14 cellular contexts compared by ENCODE assay signal in genomic region chr1:45507893-45508292, GRCh38. TPM values are rescaled to one million over a fixed set of nuclear protein-coding genes. Genes with fewer than 3 reads are reported as not detected.
A peak's percentile ranks its signal among the peaks of the same experiment; 100 is the strongest.
DNase-seq lines count a peak whose midpoint lies in the region; ATAC-seq, FAIRE-seq and TF ChIP-seq lines count a peak whose summit lies in the region.
"Had no signal": no experiment of that assay in that cellular context is flagged by ENCODE, and none has a peak within 500 bp of the region (broad histone marks: within the 10 kb centered on the region; RNA-seq: fewer than 3 reads in every experiment).

No MANE protein-coding gene starts in this region.

- TF ChIP-seq POLR2A in H54 (IDR thresholded peaks at IDR 0.05; ENCODE audit: low read depth, low read length), result no peak

- CTCF ChIA-PET in activated CD8-positive, alpha-beta T cell treated with anti-CD3 and anti-CD28 coated beads for 36 hours (lab: Charles Lee), result interaction anchor here (0.9 to 3.4 kb wide), 4 partner anchors 11 to 74 kb away, joined by 3 to 10 read pairs (median 4); no protein-coding TSS in a partner anchor
- CTCF ChIA-PET in activated CD8-positive, alpha-beta T cell treated with anti-CD3 and anti-CD28 coated beads, Interleukin-2, amount 10 ng/mL, durations not matched to agents 7 days and 5 days (lab: Charles Lee), result interaction anchor here (1.1 to 2.1 kb wide), 2 partner anchors 15 to 62 kb away, joined by 3 to 7 read pairs; no protein-coding TSS in a partner anchor

- no peaks in the 10 kb centered on the region for H3K9me3 Mint-ChIP-seq in activated CD8-positive, alpha-beta T cell treated with anti-CD3 and anti-CD28 coated beads for 36 hours
- H3K9me3 Mint-ChIP-seq in activated CD8-positive, alpha-beta T cell treated with anti-CD3 and anti-CD28 coated beads, Interleukin-2, amount 10 ng/mL, durations not matched to agents 7 days and 5 days (ENCODE audit: insufficient read depth), result no peaks in the 10 kb centered on the region
- H3K9me3 Mint-ChIP-seq in GM23338 (no peaks in the 10 kb centered on the region), chondrocyte (ENCODE audit: low read depth) (no peaks in the 10 kb centered on the region)
- H3K9me3 Mint-ChIP-seq: activated naive CD4-positive, alpha-beta T cell treated with anti-CD3 and anti-CD28 coated beads, Interleukin-2, amount 50 U/mL, for 72 hours had no signal

- H3K79me2 ChIP-seq in GM23338 (replicated peaks; ENCODE audit: insufficient read depth), result peaks cover 3% of the 10 kb centered on the region

- POLR2A ChIA-PET in activated CD8-positive, alpha-beta T cell treated with anti-CD3 and anti-CD28 coated beads for 36 hours (lab: Charles Lee), result interaction anchor here (0.7 to 7.9 kb wide), 7 partner anchors 9 to 59 kb away, joined by 3 to 63 read pairs (median 4); partner anchors contain the start of genes AKR1A1 and PRDX1
- POLR2A ChIA-PET in activated CD8-positive, alpha-beta T cell treated with anti-CD3 and anti-CD28 coated beads, Interleukin-2, amount 10 ng/mL, durations not matched to agents 7 days and 5 days (lab: Charles Lee), result interaction anchor here (1.0 to 1.2 kb wide), 2 partner anchors 8 to 11 kb away, joined by 3 to 6 read pairs; partner anchors contain the start of genes CCDC163 and MMACHC

- no peaks in the 10 kb centered on the region for H3K9me2 ChIP-seq in GM23338 (ENCODE audit: insufficient read depth)

- no peak for FAIRE-seq in H54 (lab: Jason Lieb, UNC)
- FAIRE-seq: kidney, small intestine had no signal

- intact Hi-C loops in activated CD8-positive, alpha-beta T cell treated with anti-CD3 and anti-CD28 coated beads for 36 hours (cut with micrococcal nuclease), result no loop called here
- intact Hi-C loops in left colon (cut with DNase I, micrococcal nuclease), result no loop called here

- H3K27ac ChIP-seq in GM23338 (ENCODE audit: low read depth), result peak overlapping the region; percentile 86; the same call in 1 of the 2 replicates
- peak overlapping the region; percentile 36 for H3K27ac ChIP-seq in skeletal muscle tissue (ENCODE audit: low read depth, low read length)
- H3K27ac ChIP-seq: WERI-Rb-1 had no signal

- H3K4me1 Mint-ChIP-seq in activated CD8-positive, alpha-beta T cell treated with anti-CD3 and anti-CD28 coated beads for 36 hours (ENCODE audit: low read depth), result peaks cover 4% of the 10 kb centered on the region
- H3K4me1 Mint-ChIP-seq in activated CD8-positive, alpha-beta T cell treated with anti-CD3 and anti-CD28 coated beads, Interleukin-2, amount 10 ng/mL, durations not matched to agents 7 days and 5 days (ENCODE audit: low read depth), result no peaks in the 10 kb centered on the region
- H3K4me1 Mint-ChIP-seq in GM23338, result no peaks in the 10 kb centered on the region
- no peaks in the 10 kb centered on the region for H3K4me1 Mint-ChIP-seq in chondrocyte (ENCODE audit: low read depth)

- no peak for ATAC-seq in activated CD8-positive, alpha-beta T cell treated with anti-CD3 and anti-CD28 coated beads for 36 hours
- no peak for ATAC-seq in activated CD8-positive, alpha-beta T cell treated with anti-CD3 and anti-CD28 coated beads, Interleukin-2, amount 10 ng/mL, durations not matched to agents 7 days and 5 days
- ATAC-seq in GM23338 (no peak), left colon (no peak)

- peaks cover 37% of the 10 kb centered on the region for H4K20me1 ChIP-seq in GM23338 (replicated peaks; ENCODE audit: insufficient read depth)

- no peak for DNase-seq in activated CD8-positive, alpha-beta T cell treated with anti-CD3 and anti-CD28 coated beads for 36 hours
- DNase-seq in activated CD8-positive, alpha-beta T cell treated with anti-CD3 and anti-CD28 coated beads, Interleukin-2, amount 10 ng/mL, durations not matched to agents 7 days and 5 days, result no peak
- DNase-seq in GM23338 (ENCODE audit: low spot score), result no peak
- DNase-seq in chondrocyte (ENCODE audit: low spot score), result no peak
- DNase-seq in H54 (ENCODE audit: insufficient read length, low spot score), result no peak
- no peak for DNase-seq in left colon
- DNase-seq in dermis blood vessel endothelial cell, result no peak
- DNase-seq: kidney, NCI-H1694, NCI-H446 treated with DMSO at 0.1 percent for 48 hours, small intestine, WERI-Rb-1 had no signal

- no peak overlapping the region for H3K4me3 ChIP-seq in GM23338
- H3K4me3 ChIP-seq in skeletal muscle tissue (ENCODE audit: low read length in 3 of 3), result no peak overlapping the region

- H3K4me2 ChIP-seq in GM23338, result no peak overlapping the region

- H3K36me3 ChIP-seq in GM23338 (ENCODE audit: insufficient read depth), result peaks cover 40% of the 10 kb centered on the region
- peaks cover 23 to 51% (median 40%) of the 10 kb centered on the region in 3 donors for H3K36me3 ChIP-seq in skeletal muscle tissue (ENCODE audit: control insufficient read depth in 3 of 3, insufficient read depth in 3 of 3, low read length in 3 of 3)

- peaks cover 33% of the 10 kb centered on the region for H3K36me3 Mint-ChIP-seq in activated CD8-positive, alpha-beta T cell treated with anti-CD3 and anti-CD28 coated beads for 36 hours (ENCODE audit: low read depth)
- H3K36me3 Mint-ChIP-seq in activated CD8-positive, alpha-beta T cell treated with anti-CD3 and anti-CD28 coated beads, Interleukin-2, amount 10 ng/mL, durations not matched to agents 7 days and 5 days (ENCODE audit: low read depth), result peaks cover 43% of the 10 kb centered on the region
- H3K36me3 Mint-ChIP-seq in GM23338 (ENCODE audit: low read depth) (peaks cover 52% of the 10 kb centered on the region), chondrocyte (ENCODE audit: low read depth) (peaks cover 22% of the 10 kb centered on the region)

- peaks cover 58% of the 10 kb centered on the region for H3F3A ChIP-seq in GM23338 (replicated peaks; ENCODE audit: low read depth)

- no peak for TF ChIP-seq CTCF in activated CD8-positive, alpha-beta T cell treated with anti-CD3 and anti-CD28 coated beads for 36 hours (IDR thresholded peaks at IDR 0.05)
- TF ChIP-seq CTCF in GM23338 (conservative IDR thresholded peaks at IDR 0.05; ENCODE audit: low read depth in 2 of 2), result no peak
- no peak for TF ChIP-seq CTCF in chondrocyte (IDR thresholded peaks at IDR 0.05)

- no peaks in the 10 kb centered on the region for H3K9me3 ChIP-seq in skeletal muscle tissue (ENCODE audit: control insufficient read depth in 3 of 3, low read length in 3 of 3)

- H2AFZ ChIP-seq in GM23338, result no peak overlapping the region

- peak overlapping the region in 2 of 3 donors; percentile 15 to 28 for H3K9ac ChIP-seq in skeletal muscle tissue (ENCODE audit: low read depth in 1 of 3, low read length in 3 of 3)

- H3K4me3 Mint-ChIP-seq in activated CD8-positive, alpha-beta T cell treated with anti-CD3 and anti-CD28 coated beads for 36 hours, result no peak overlapping the region
- no peak overlapping the region for H3K4me3 Mint-ChIP-seq in activated CD8-positive, alpha-beta T cell treated with anti-CD3 and anti-CD28 coated beads, Interleukin-2, amount 10 ng/mL, durations not matched to agents 7 days and 5 days
- H3K4me3 Mint-ChIP-seq in GM23338 (no peak overlapping the region), chondrocyte (ENCODE audit: unreplicated experiment) (no peak overlapping the region)

- H3K27ac Mint-ChIP-seq in activated CD8-positive, alpha-beta T cell treated with anti-CD3 and anti-CD28 coated beads for 36 hours, result peak overlapping the region; percentile 6
- H3K27ac Mint-ChIP-seq in activated CD8-positive, alpha-beta T cell treated with anti-CD3 and anti-CD28 coated beads, Interleukin-2, amount 10 ng/mL, durations not matched to agents 7 days and 5 days, result no peak overlapping the region
- H3K27ac Mint-ChIP-seq in GM23338, result peak overlapping the region; percentile 18; the same call in 1 of the 2 replicates
- H3K27ac Mint-ChIP-seq in chondrocyte (ENCODE audit: unreplicated experiment), result peak overlapping the region; percentile 62

- no peaks in the 10 kb centered on the region for H3K27me3 ChIP-seq in GM23338 (ENCODE audit: insufficient read depth)
- no peaks in the 10 kb centered on the region for H3K27me3 ChIP-seq in skeletal muscle tissue (ENCODE audit: control insufficient read depth in 3 of 3, insufficient read depth in 3 of 3, low read length in 3 of 3)

- H3K4me1 ChIP-seq in GM23338 (ENCODE audit: insufficient read depth) (no peaks in the 10 kb centered on the region), skeletal muscle tissue (ENCODE audit: control insufficient read depth in 3 of 3, insufficient read depth in 3 of 3, low read length in 3 of 3) (peaks cover 3 to 11% (median 8%) of the 10 kb centered on the region in 3 donors)

- H3K27me3 Mint-ChIP-seq in activated CD8-positive, alpha-beta T cell treated with anti-CD3 and anti-CD28 coated beads for 36 hours, result no peaks in the 10 kb centered on the region
- no peaks in the 10 kb centered on the region for H3K27me3 Mint-ChIP-seq in activated CD8-positive, alpha-beta T cell treated with anti-CD3 and anti-CD28 coated beads, Interleukin-2, amount 10 ng/mL, durations not matched to agents 7 days and 5 days (ENCODE audit: low read depth)
- H3K27me3 Mint-ChIP-seq in GM23338 (ENCODE audit: insufficient read depth, low read depth, poor library complexity) (no peaks in the 10 kb centered on the region), chondrocyte (ENCODE audit: low read depth) (no peaks in the 10 kb centered on the region)

RNA-seq across cellular contexts. Expression of gene MMACHC, which starts 7.8 kb away (rescaled TPM):
- 1 to 10 TPM; 8.4 to 10.0 TPM for total RNA-seq in activated CD8-positive, alpha-beta T cell treated with anti-CD3 and anti-CD28 coated beads for 36 hours
- 1 to 10 TPM; 6.7 to 8.7 TPM for total RNA-seq in activated CD8-positive, alpha-beta T cell treated with anti-CD3 and anti-CD28 coated beads, Interleukin-2, amount 10 ng/mL, durations not matched to agents 7 days and 5 days
- total RNA-seq in GM23338 (2014; rRNA removed; shearing (Covaris generic)), result 3.0 and 3.7 TPM in 2 replicates
- polyA plus RNA-seq in GM23338 (2016; fragmentation: Nextera tagmentation; extraction: Ambion mirVana), result 4.6 and 4.9 TPM in 2 replicates
- total RNA-seq in chondrocyte (4.6 to 8.9 TPM (median 5.9 TPM) in 3 replicates), skeletal muscle tissue (2.1 TPM), left colon (10 to 100 TPM in 1 of 2 donors, 1 to 10 TPM in 1; 8.4 to 15.9 TPM), dermis blood vessel endothelial cell (0.51 and 1.4 TPM in 2 replicates)

RNA-seq across cellular contexts. Expression of gene CCDC163, which starts 8.0 kb away (rescaled TPM):
- total RNA-seq in activated CD8-positive, alpha-beta T cell treated with anti-CD3 and anti-CD28 coated beads for 36 hours, result 1 to 10 TPM; 5.6 to 7.1 TPM
- 1 to 10 TPM; 7.9 to 9.4 TPM for total RNA-seq in activated CD8-positive, alpha-beta T cell treated with anti-CD3 and anti-CD28 coated beads, Interleukin-2, amount 10 ng/mL, durations not matched to agents 7 days and 5 days
- total RNA-seq in GM23338 (2014; rRNA removed; shearing (Covaris generic)), result 1.2 and 1.6 TPM in 2 replicates
- polyA plus RNA-seq in GM23338 (2016; fragmentation: Nextera tagmentation; extraction: Ambion mirVana), result 4.5 and 4.6 TPM in 2 replicates
- total RNA-seq in chondrocyte, result 1.6 to 2.0 TPM (median 1.8 TPM) in 3 replicates
- total RNA-seq in skeletal muscle tissue, result not detected
- total RNA-seq in left colon, result 1 to 10 TPM; 1.6 to 3.5 TPM
- 0.23 and 1.0 TPM in 2 replicates for total RNA-seq in dermis blood vessel endothelial cell

RNA-seq across cellular contexts. Expression of gene PRDX1, which starts 13.8 kb away (rescaled TPM):
- 100 to 1,000 TPM; 547 to 553 TPM for total RNA-seq in activated CD8-positive, alpha-beta T cell treated with anti-CD3 and anti-CD28 coated beads for 36 hours
- total RNA-seq in activated CD8-positive, alpha-beta T cell treated with anti-CD3 and anti-CD28 coated beads, Interleukin-2, amount 10 ng/mL, durations not matched to agents 7 days and 5 days, result 100 to 1,000 TPM; 250 to 251 TPM
- 1,070 and 1,109 TPM in 2 replicates for total RNA-seq in GM23338 (2014; rRNA removed; shearing (Covaris generic))
- 2,149 and 2,351 TPM in 2 replicates for polyA plus RNA-seq in GM23338 (2016; fragmentation: Nextera tagmentation; extraction: Ambion mirVana)
- total RNA-seq in chondrocyte, result 291 to 523 TPM (median 297 TPM) in 3 replicates
- 213 TPM for total RNA-seq in skeletal muscle tissue
- 100 to 1,000 TPM; 286 to 299 TPM for total RNA-seq in left colon
- 698 and 775 TPM in 2 replicates for total RNA-seq in dermis blood vessel endothelial cell

RNA-seq across cellular contexts. Expression of gene TESK2, which starts 16.9 kb away (rescaled TPM):
- total RNA-seq in activated CD8-positive, alpha-beta T cell treated with anti-CD3 and anti-CD28 coated beads for 36 hours, result 1 to 10 TPM; 2.9 to 3.7 TPM
- 1 to 10 TPM; 3.3 to 3.5 TPM for total RNA-seq in activated CD8-positive, alpha-beta T cell treated with anti-CD3 and anti-CD28 coated beads, Interleukin-2, amount 10 ng/mL, durations not matched to agents 7 days and 5 days
- total RNA-seq in GM23338 (2014; rRNA removed; shearing (Covaris generic)), result 11.4 and 14.0 TPM in 2 replicates
- polyA plus RNA-seq in GM23338 (2016; fragmentation: Nextera tagmentation; extraction: Ambion mirVana), result 5.2 and 6.0 TPM in 2 replicates
- 1.3 to 2.7 TPM (median 1.6 TPM) in 3 replicates for total RNA-seq in chondrocyte
- 2.6 TPM for total RNA-seq in skeletal muscle tissue
- 10 to 100 TPM in 1 of 2 donors, 1 to 10 TPM in 1; 8.4 to 17.5 TPM for total RNA-seq in left colon
- total RNA-seq in dermis blood vessel endothelial cell, result 6.7 and 7.7 TPM in 2 replicates

RNA-seq across cellular contexts. Expression of gene AKR1A1, which starts 42.7 kb away (rescaled TPM):
- 100 to 1,000 TPM; 184 to 186 TPM for total RNA-seq in activated CD8-positive, alpha-beta T cell treated with anti-CD3 and anti-CD28 coated beads for 36 hours
- 100 to 1,000 TPM; 150 to 152 TPM for total RNA-seq in activated CD8-positive, alpha-beta T cell treated with anti-CD3 and anti-CD28 coated beads, Interleukin-2, amount 10 ng/mL, durations not matched to agents 7 days and 5 days
- total RNA-seq in GM23338 (2014; rRNA removed; shearing (Covaris generic)), result 172 and 186 TPM in 2 replicates
- 275 and 293 TPM in 2 replicates for polyA plus RNA-seq in GM23338 (2016; fragmentation: Nextera tagmentation; extraction: Ambion mirVana)
- 154 to 206 TPM (median 167 TPM) in 3 replicates for total RNA-seq in chondrocyte
- total RNA-seq in skeletal muscle tissue, result 93.9 TPM
- 100 to 1,000 TPM; 186 to 220 TPM for total RNA-seq in left colon
- total RNA-seq in dermis blood vessel endothelial cell, result 141 and 232 TPM in 2 replicates
